In genomic region chr6:22447862-22448261, GRCh38 we compare ENCODE assay signal across 22 cellular contexts.
DNase-seq lines count a peak whose midpoint lies in the region; TF ChIP-seq lines count a peak whose summit lies in the region.
"Had no signal": no experiment of that assay in that cellular context is flagged by ENCODE, and none has a peak within 500 bp of the region (broad histone marks: within the 10 kb centered on the region; RNA-seq: fewer than 3 reads in every experiment).

No MANE protein-coding gene starts in this region.

- DNase-seq in SHP77 treated with DMSO at 0.1 percent for 48 hours (lab: John Stamatoyannopoulos, UW) (peak; percentile 30), SHP77 (lab: John Stamatoyannopoulos, UW) (no peak), astrocyte of the spinal cord (ENCODE audit: low read depth, low spot score) (peak; percentile 11), thyroid gland (no peak), anterior cingulate cortex (lab: John Stamatoyannopoulos, UW) (no peak), NCI-H748 treated with DMSO at 0.1 percent for 48 hours (lab: John Stamatoyannopoulos, UW) (no peak)
- no peak for DNase-seq in effector memory CD4-positive, alpha-beta T cell
- DNase-seq: activated CD4-positive, alpha-beta memory T cell treated with anti-CD3 and anti-CD28 coated beads for 36 hours; activated naive CD4-positive, alpha-beta T cell treated with Interleukin-2 at 50 U/mL for 16 hours; C1 segment of cervical spinal cord; DMS153; erythroblast; Kasumi-1; lower lobe of right lung; natural killer cell; NCI-H1105; NK-92 treated with Interleukin-12 subunit alpha and Interleukin-12 subunit beta, amount 100 ng/mL, for 24 hours; stimulated activated CD4-positive, alpha-beta T cell treated with anti-CD3 and anti-CD28 coated beads, Interleukin-15, amount 100 ng/mL, for 24 hours; T-helper 1 cell; tibial artery had no signal

- H3K4me1 ChIP-seq in mesodermal cell (ENCODE audit: control insufficient read depth, insufficient read depth, low read length, poor library complexity, severe bottlenecking) (peaks cover 20% of the 10 kb centered on the region), thyroid gland (peaks cover 18 to 23% of the 10 kb centered on the region in 2 donors)
- H3K4me1 ChIP-seq in effector memory CD4-positive, alpha-beta T cell (ENCODE audit: control insufficient read depth, insufficient read depth, low read length, poor library complexity, severe bottlenecking), result no peaks in the 10 kb centered on the region

- H3K4me3 ChIP-seq in astrocyte of the spinal cord (ENCODE audit: low read depth, low read length), result no peak overlapping the region
- H3K4me3 ChIP-seq in mesodermal cell (ENCODE audit: extremely low read depth, insufficient read depth, low read length, poor library complexity, severe bottlenecking), result no peak overlapping the region
- H3K4me3 ChIP-seq in thyroid gland (replicated peaks in 1 of 3), result no peak overlapping the region
- no peak overlapping the region for H3K4me3 ChIP-seq in effector memory CD4-positive, alpha-beta T cell (ENCODE audit: insufficient read depth, low read depth, low read length, poor library complexity, severe bottlenecking)
- H3K4me3 ChIP-seq: lower lobe of right lung, tibial artery had no signal

- no peak for TF ChIP-seq POLR2A in thyroid gland (IDR thresholded peaks at IDR 0.05)

- 100% methylated on average over 1 of the region's 4 CpGs for WGBS in mesodermal cell (ENCODE audit: insufficient coverage in 2 of 2), 2 experiments
- 64 to 69% methylated on average over 4 of the region's 4 CpGs for WGBS in thyroid gland, 2 donors

- H3K36me3 ChIP-seq in mesodermal cell (ENCODE audit: control insufficient read depth, insufficient read depth, low read length) (no peaks in the 10 kb centered on the region), thyroid gland (no peaks in the 10 kb centered on the region)
- H3K36me3 ChIP-seq in effector memory CD4-positive, alpha-beta T cell (ENCODE audit: control insufficient read depth, insufficient read depth, low read length), result no peaks in the 10 kb centered on the region
- H3K36me3 ChIP-seq: lower lobe of right lung, tibial artery had no signal

- no peaks in the 10 kb centered on the region for H3K9me3 ChIP-seq in mesodermal cell (ENCODE audit: control insufficient read depth, low read length)
- no peaks in the 10 kb centered on the region for H3K9me3 ChIP-seq in thyroid gland
- no peaks in the 10 kb centered on the region for H3K9me3 ChIP-seq in effector memory CD4-positive, alpha-beta T cell (ENCODE audit: control insufficient read depth, low read length)
- H3K9me3 ChIP-seq: lower lobe of right lung, tibial artery had no signal

- TF ChIP-seq CTCF in astrocyte of the spinal cord (IDR thresholded peaks at IDR 0.05; ENCODE audit: low read depth, low read length), result no peak
- no peak for TF ChIP-seq CTCF in thyroid gland (IDR thresholded peaks at IDR 0.05)

- H3K27ac ChIP-seq in mesodermal cell (ENCODE audit: low read depth, low read length, severe bottlenecking) (peak overlapping the region; percentile 63), thyroid gland (peak overlapping the region in 2 of 3 donors; percentile 42 to 60)
- H3K27ac ChIP-seq in effector memory CD4-positive, alpha-beta T cell (ENCODE audit: insufficient read depth, low read length, poor library complexity, severe bottlenecking), result no peak overlapping the region
- H3K27ac ChIP-seq: lower lobe of right lung, VCaP had no signal

- in situ Hi-C loops in astrocyte of the spinal cord (cut with HindIII; ENCODE audit: low sequenced_read_pairs), result no loop called here

- intact Hi-C loops in thyroid gland (cut with DNase I), result no loop called here

- no peaks in the 10 kb centered on the region for H3K27me3 ChIP-seq in thyroid gland
- no peaks in the 10 kb centered on the region for H3K27me3 ChIP-seq in effector memory CD4-positive, alpha-beta T cell (replicated peaks; ENCODE audit: control insufficient read depth, insufficient read depth, low read length, poor library complexity, severe bottlenecking)
- H3K27me3 ChIP-seq: tibial artery had no signal

Comparison
In these comparisons a context has a peak if more than half of its experiments do, and no peak if none do; other contexts are left out.
1. DNase-seq: peak in SHP77 treated with DMSO at 0.1 percent for 48 hours (single experiment) and astrocyte of the spinal cord (single experiment); none in SHP77 (0 of 2), thyroid gland (0 of 2), effector memory CD4-positive, alpha-beta T cell (0 of 3), anterior cingulate cortex (0 of 58) and NCI-H748 treated with DMSO at 0.1 percent for 48 hours (single experiment).